In the genomic region with DNA sequence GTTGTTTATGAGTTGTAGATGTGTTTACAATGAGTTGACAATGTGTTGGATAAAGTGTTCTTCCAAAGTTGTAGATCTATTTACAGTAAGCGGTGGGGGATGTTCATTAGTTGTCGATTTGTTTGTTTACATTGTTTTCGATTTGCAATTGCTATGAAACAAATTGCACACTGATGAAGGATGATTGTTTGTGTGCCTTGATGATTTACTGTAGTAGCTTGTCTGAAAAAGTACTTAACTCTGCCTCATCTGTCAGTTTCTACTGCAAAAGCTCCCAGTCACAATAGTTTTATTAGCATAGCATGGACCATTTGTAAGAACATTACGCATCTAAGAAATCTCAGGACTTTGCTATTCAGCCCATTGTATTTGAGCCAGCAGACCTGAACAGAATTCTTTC, we compare ENCODE assay signal across 23 cellular contexts.
"Had no signal": no experiment of that assay in that cellular context is flagged by ENCODE, and none has a peak within 500 bp of the region (broad histone marks: within the 10 kb centered on the region; RNA-seq: fewer than 3 reads in every experiment).

No MANE protein-coding gene starts in this region.

- H3K27me3 Mint-ChIP-seq: activated B cell treated with CpG ODN at 0.5 μM for 24 hours; activated CD4-positive, alpha-beta memory T cell treated with anti-CD3 and anti-CD28 coated beads for 36 hours; activated CD4-positive, alpha-beta T cell treated with anti-CD3 and anti-CD28 coated beads, Interleukin-2, amount 10 ng/mL, durations not matched to agents 7 days and 5 days; activated naive CD8-positive, alpha-beta T cell; T-helper 17 cell had no signal

- H3K27me3 ChIP-seq: SJSA1 had no signal

- H3K4me3 Mint-ChIP-seq: activated B cell treated with CpG ODN at 0.5 μM for 24 hours; activated CD4-positive, alpha-beta memory T cell treated with anti-CD3 and anti-CD28 coated beads for 36 hours; activated CD4-positive, alpha-beta T cell treated with anti-CD3 and anti-CD28 coated beads, Interleukin-2, amount 10 ng/mL, durations not matched to agents 7 days and 5 days; activated naive CD4-positive, alpha-beta T cell treated with anti-CD3 and anti-CD28 coated beads for 36 hours; activated naive CD8-positive, alpha-beta T cell; activated T-cell treated with anti-CD3 and anti-CD28 coated beads, Interleukin-2, amount 50 U/mL, for 4 hours; T-helper 17 cell had no signal

- H3K27ac Mint-ChIP-seq: activated B cell treated with CpG ODN at 0.5 μM for 24 hours; activated CD4-positive, alpha-beta memory T cell treated with anti-CD3 and anti-CD28 coated beads for 36 hours; activated CD4-positive, alpha-beta T cell treated with anti-CD3 and anti-CD28 coated beads, Interleukin-2, amount 10 ng/mL, durations not matched to agents 7 days and 5 days; activated naive CD4-positive, alpha-beta T cell treated with anti-CD3 and anti-CD28 coated beads for 36 hours; activated naive CD8-positive, alpha-beta T cell; T-helper 17 cell had no signal

- H3K27ac ChIP-seq: KMS-11, SJSA1 had no signal

- DNase-seq: activated B cell treated with CpG ODN at 0.5 μM for 24 hours; activated CD4-positive, alpha-beta memory T cell treated with anti-CD3 and anti-CD28 coated beads for 36 hours; activated CD4-positive, alpha-beta T cell treated with anti-CD3 and anti-CD28 coated beads for 1 hour; activated CD4-positive, alpha-beta T cell treated with anti-CD3 and anti-CD28 coated beads, Interleukin-2, amount 10 ng/mL, durations not matched to agents 7 days and 5 days; activated CD8-positive, alpha-beta memory T cell treated with anti-CD3 and anti-CD28 coated beads for 24 hours; activated gamma-delta T cell; activated naive CD4-positive, alpha-beta T cell treated with anti-CD3 and anti-CD28 coated beads for 36 hours; activated T-cell treated with anti-CD3 and anti-CD28 coated beads, Interleukin-2, amount 50 U/mL, for 4 hours; amygdala; cerebellar nuclear complex; NCI-H1092; NCI-H146; NCI-H187 treated with DMSO at 0.1 percent for 48 hours; NCI-H2081 treated with DMSO at 0.1 percent for 48 hours; NCI-H2227 treated with DMSO at 0.1 percent for 48 hours; NCI-H510A; SHP77; T-helper 17 cell; T-helper 9 cell had no signal

- H3K36me3 ChIP-seq: SJSA1 had no signal

- H3K4me3 ChIP-seq: SJSA1 had no signal

- H3K36me3 Mint-ChIP-seq: activated CD4-positive, alpha-beta memory T cell treated with anti-CD3 and anti-CD28 coated beads for 36 hours; activated naive CD8-positive, alpha-beta T cell had no signal

- H3K4me1 ChIP-seq: SJSA1 had no signal

- H3K4me1 Mint-ChIP-seq: activated B cell treated with CpG ODN at 0.5 μM for 24 hours; activated CD4-positive, alpha-beta T cell treated with anti-CD3 and anti-CD28 coated beads, Interleukin-2, amount 10 ng/mL, durations not matched to agents 7 days and 5 days; T-helper 17 cell had no signal

- H3K9ac ChIP-seq: KMS-11 had no signal

- ATAC-seq: activated T-cell treated with anti-CD3 and anti-CD28 coated beads, Interleukin-2, amount 50 U/mL, for 4 hours; SK-N-SH treated with all-trans-retinoic acid at 6 μM for 48 hours; T-helper 17 cell had no signal

- H3K9me3 Mint-ChIP-seq: activated CD4-positive, alpha-beta memory T cell treated with anti-CD3 and anti-CD28 coated beads for 36 hours; activated naive CD4-positive, alpha-beta T cell treated with anti-CD3 and anti-CD28 coated beads for 36 hours; activated T-cell treated with anti-CD3 and anti-CD28 coated beads, Interleukin-2, amount 50 U/mL, for 4 hours had no signal

- H3K9me3 ChIP-seq: SJSA1 had no signal

- H3K4me2 ChIP-seq: KMS-11 had no signal
